Comparison of ENCODE assay signal across 1 cellular context in the genomic region with DNA sequence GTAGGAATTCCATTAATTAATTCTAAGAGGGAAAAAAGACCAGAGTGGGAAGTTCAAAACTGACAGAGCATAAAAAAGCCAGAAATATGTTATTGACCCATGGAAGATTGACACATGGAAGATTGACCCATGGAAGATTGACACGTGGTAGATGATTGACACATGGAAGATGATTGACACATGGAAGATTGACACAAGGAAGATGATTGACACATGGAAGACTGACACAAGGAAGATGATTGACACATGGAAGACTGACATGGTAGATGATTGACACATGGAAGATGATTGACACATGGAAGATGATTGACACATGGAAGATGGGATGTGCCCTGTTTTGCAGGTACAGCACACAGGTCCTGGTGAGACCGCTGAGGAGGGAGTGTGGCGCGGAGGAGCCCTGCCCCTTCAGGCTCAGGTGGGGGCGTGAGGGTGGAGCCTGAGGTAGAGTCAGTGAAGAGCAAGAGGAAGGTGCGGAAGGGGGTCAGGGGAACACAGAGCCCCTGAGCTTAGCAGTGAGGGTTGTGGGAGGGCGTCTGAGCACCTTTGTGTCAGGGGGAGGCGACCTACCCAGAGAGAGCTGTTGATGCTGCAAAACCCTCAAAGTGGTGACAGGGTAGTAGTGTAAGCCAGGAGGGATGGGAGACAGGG.
A peak's percentile ranks its signal among the peaks of the same experiment; 100 is the strongest.
TF ChIP-seq lines count a peak whose summit lies in the region.

No MANE protein-coding gene starts in this region.

TF ChIP-seq in K562, 482 proteins besides CTCF, POLR2A, EP300 and RAD21 (continued from another document):
- TF ChIP-seq CBX5 (IDR thresholded peaks at IDR 0.05; ENCODE audit: borderline replicate concordance, low read depth), result peak; percentile 32; the same call in 1 of the 2 replicates
- TF ChIP-seq, protein P1, sequence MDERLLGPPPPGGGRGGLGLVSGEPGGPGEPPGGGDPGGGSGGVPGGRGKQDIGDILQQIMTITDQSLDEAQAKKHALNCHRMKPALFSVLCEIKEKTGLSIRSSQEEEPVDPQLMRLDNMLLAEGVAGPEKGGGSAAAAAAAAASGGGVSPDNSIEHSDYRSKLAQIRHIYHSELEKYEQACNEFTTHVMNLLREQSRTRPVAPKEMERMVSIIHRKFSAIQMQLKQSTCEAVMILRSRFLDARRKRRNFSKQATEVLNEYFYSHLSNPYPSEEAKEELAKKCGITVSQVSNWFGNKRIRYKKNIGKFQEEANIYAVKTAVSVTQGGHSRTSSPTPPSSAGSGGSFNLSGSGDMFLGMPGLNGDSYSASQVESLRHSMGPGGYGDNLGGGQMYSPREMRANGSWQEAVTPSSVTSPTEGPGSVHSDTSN (CRISPR knock-in tag; IDR thresholded peaks at IDR 0.05; ENCODE audit: low read depth), result peak; percentile 84
- TF ChIP-seq, protein P1 (tag; conservative IDR thresholded peaks at IDR 0.05; ENCODE audit: low read depth), result peak; percentile 99
- TF ChIP-seq, protein P2, sequence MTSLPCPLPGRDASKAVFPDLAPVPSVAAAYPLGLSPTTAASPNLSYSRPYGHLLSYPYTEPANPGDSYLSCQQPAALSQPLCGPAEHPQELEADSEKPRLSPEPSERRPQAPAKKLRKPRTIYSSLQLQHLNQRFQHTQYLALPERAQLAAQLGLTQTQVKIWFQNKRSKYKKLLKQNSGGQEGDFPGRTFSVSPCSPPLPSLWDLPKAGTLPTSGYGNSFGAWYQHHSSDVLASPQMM (CRISPR knock-in tag; IDR thresholded peaks at IDR 0.05), result no peak
- TF ChIP-seq TEAD4 (IDR thresholded peaks at IDR 0.05; ENCODE audit: low read length), result peak; percentile 32; the same call in 1 of the 2 replicates
- no peak for TF ChIP-seq TEAD4 (CRISPR knock-in tag; IDR thresholded peaks at IDR 0.05; ENCODE audit: borderline replicate concordance)
- TF ChIP-seq ZBED1 (IDR thresholded peaks at IDR 0.05), result no peak
- no peak for TF ChIP-seq ZNF239 (CRISPR knock-in tag; IDR thresholded peaks at IDR 0.05)
- TF ChIP-seq MEIS2 (IDR thresholded peaks at IDR 0.05; ENCODE audit: partially characterized antibody), result peak; percentile 98
- peak; percentile 85 for TF ChIP-seq TRIM28 (IDR thresholded peaks at IDR 0.05)
- TF ChIP-seq TRIM24 (IDR thresholded peaks at IDR 0.05), result peak in 1 of 2 experiments; percentile 73; a peak in 2 of 4 replicates
- TF ChIP-seq ARHGAP35 (IDR thresholded peaks at IDR 0.05; ENCODE audit: partially characterized antibody), result peak; percentile 100
- TF ChIP-seq PHB2 (IDR thresholded peaks at IDR 0.05; ENCODE audit: low read depth), result no peak
- TF ChIP-seq, protein P3, sequence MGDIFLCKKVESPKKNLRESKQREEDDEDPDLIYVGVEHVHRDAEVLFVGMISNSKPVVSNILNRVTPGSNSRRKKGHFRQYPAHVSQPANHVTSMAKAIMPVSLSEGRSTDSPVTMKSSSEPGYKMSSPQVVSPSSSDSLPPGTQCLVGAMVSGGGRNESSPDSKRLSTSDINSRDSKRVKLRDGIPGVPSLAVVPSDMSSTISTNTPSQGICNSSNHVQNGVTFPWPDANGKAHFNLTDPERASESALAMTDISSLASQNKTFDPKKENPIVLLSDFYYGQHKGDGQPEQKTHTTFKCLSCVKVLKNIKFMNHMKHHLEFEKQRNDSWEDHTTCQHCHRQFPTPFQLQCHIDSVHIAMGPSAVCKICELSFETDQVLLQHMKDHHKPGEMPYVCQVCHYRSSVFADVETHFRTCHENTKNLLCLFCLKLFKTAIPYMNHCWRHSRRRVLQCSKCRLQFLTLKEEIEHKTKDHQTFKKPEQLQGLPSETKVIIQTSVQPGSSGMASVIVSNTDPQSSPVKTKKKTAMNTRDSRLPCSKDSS (IDR thresholded peaks at IDR 0.05; ENCODE audit: low read depth, partially characterized antibody), result peak; percentile 48
- TF ChIP-seq KDM4B (IDR thresholded peaks at IDR 0.05; ENCODE audit: borderline replicate concordance in 2 of 2, low read depth in 1 of 2), result peak in 1 of 2 experiments; percentile 97; a peak in 2 of 4 replicates
- no peak for TF ChIP-seq EGR1 (conservative IDR thresholded peaks at IDR 0.05)
- TF ChIP-seq, protein P4, sequence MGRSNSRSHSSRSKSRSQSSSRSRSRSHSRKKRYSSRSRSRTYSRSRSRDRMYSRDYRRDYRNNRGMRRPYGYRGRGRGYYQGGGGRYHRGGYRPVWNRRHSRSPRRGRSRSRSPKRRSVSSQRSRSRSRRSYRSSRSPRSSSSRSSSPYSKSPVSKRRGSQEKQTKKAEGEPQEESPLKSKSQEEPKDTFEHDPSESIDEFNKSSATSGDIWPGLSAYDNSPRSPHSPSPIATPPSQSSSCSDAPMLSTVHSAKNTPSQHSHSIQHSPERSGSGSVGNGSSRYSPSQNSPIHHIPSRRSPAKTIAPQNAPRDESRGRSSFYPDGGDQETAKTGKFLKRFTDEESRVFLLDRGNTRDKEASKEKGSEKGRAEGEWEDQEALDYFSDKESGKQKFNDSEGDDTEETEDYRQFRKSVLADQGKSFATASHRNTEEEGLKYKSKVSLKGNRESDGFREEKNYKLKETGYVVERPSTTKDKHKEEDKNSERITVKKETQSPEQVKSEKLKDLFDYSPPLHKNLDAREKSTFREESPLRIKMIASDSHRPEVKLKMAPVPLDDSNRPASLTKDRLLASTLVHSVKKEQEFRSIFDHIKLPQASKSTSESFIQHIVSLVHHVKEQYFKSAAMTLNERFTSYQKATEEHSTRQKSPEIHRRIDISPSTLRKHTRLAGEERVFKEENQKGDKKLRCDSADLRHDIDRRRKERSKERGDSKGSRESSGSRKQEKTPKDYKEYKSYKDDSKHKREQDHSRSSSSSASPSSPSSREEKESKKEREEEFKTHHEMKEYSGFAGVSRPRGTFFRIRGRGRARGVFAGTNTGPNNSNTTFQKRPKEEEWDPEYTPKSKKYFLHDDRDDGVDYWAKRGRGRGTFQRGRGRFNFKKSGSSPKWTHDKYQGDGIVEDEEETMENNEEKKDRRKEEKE (IDR thresholded peaks at IDR 0.05; ENCODE audit: borderline replicate concordance in 1 of 2, control insufficient read depth in 1 of 2, low read depth in 2 of 2, low read length in 1 of 2), result 0 out of 4 replicates have a peak, but pooled peaks of 1 of the 2 experiments have one; percentile 42
- TF ChIP-seq ARID1B (IDR thresholded peaks at IDR 0.05), result 0 out of 2 replicates have a peak, but pooled peaks have one; percentile 25
- TF ChIP-seq CBX3 (IDR thresholded peaks at IDR 0.05; ENCODE audit: borderline replicate concordance in 1 of 2, low read length in 2 of 2), result peak in 1 of 2 experiments; percentile 95; a peak in 2 of 3 replicates
- peak; percentile 53; the same call in 1 of the 2 replicates for TF ChIP-seq POLR2AphosphoS5 (IDR thresholded peaks at IDR 0.05; ENCODE audit: control insufficient read depth, insufficient read depth, low read depth, low read length)
